In genomic region chr2:226794751-226795171, GRCh38 we compare ENCODE assay signal across 1 cellular context.
TF ChIP-seq lines count a peak whose summit lies in the region.

No MANE protein-coding gene starts in this region.

TF ChIP-seq in H1, 55 proteins besides CTCF, POLR2A, EP300 and RAD21 (continued from another document):
- TF ChIP-seq RXRA (IDR thresholded peaks at IDR 0.05; ENCODE audit: insufficient read depth, low read depth, low read length) (no peak), YY1 (IDR thresholded peaks at IDR 0.05; ENCODE audit: low read depth, low read length) (no peak)
